Comparison of ENCODE assay signal across 18 cellular contexts in genomic region chr9:97473717-97474116, GRCh38. TPM values are rescaled to one million over a fixed set of nuclear protein-coding genes. Genes with fewer than 3 reads are reported as not detected.
A peak's percentile ranks its signal among the peaks of the same experiment; 100 is the strongest.
DNase-seq lines count a peak whose midpoint lies in the region; ATAC-seq and TF ChIP-seq lines count a peak whose summit lies in the region.
"Had no signal": no experiment of that assay in that cellular context is flagged by ENCODE, and none has a peak within 500 bp of the region (broad histone marks: within the 10 kb centered on the region; RNA-seq: fewer than 3 reads in every experiment).

No MANE protein-coding gene starts in this region.

- no peak for DNase-seq in left ventricle myocardium superior
- no peak for DNase-seq in left ventricle myocardium inferior
- DNase-seq in fibroblast of villous mesenchyme (ENCODE audit: low read depth) = peak; percentile 30
- peak; percentile 58 to 72 for DNase-seq in gastrocnemius medialis
- DNase-seq in colonic mucosa = no peak
- DNase-seq in SHP77 (lab: John Stamatoyannopoulos, UW) = no peak
- DNase-seq: KG1, NCI-H1105, NCI-H146, NCI-H2029, NCI-H2227 treated with DMSO at 0.1 percent for 48 hours, NCI-H510A, SW 1271 had no signal

- ATAC-seq in left ventricle myocardium superior (peak; percentile 62), gastrocnemius medialis (peak; percentile 92 to 94), HG02759 (IDR thresholded peaks at IDR 0.05; ENCODE audit: unreplicated experiment) (no peak)
- ATAC-seq: GM23338, Panc1 had no signal

- TF ChIP-seq CTCF in left ventricle myocardium inferior (IDR thresholded peaks at IDR 0.05; ENCODE audit: borderline replicate concordance) = no peak
- no peak for TF ChIP-seq CTCF in fibroblast of villous mesenchyme (IDR thresholded peaks at IDR 0.05; ENCODE audit: insufficient read depth, low read depth, low read length)
- TF ChIP-seq CTCF in gastrocnemius medialis (IDR thresholded peaks at IDR 0.05 in 4 of 5, conservative IDR thresholded peaks at IDR 0.05 in 1 of 5) = no peak
- TF ChIP-seq CTCF in colonic mucosa (IDR thresholded peaks at IDR 0.05) = no peak

- no peak for TF ChIP-seq POLR2A in gastrocnemius medialis (IDR thresholded peaks at IDR 0.05)

- H3K4me3 ChIP-seq in left ventricle myocardium inferior (no peak overlapping the region), fibroblast of villous mesenchyme (ENCODE audit: low read depth, low read length) (no peak overlapping the region), gastrocnemius medialis (no peak overlapping the region), colonic mucosa (no peak overlapping the region)
- H3K4me3 ChIP-seq: GM23338, HAP-1 had no signal

- peaks cover 31% of the 10 kb centered on the region for H3K36me3 ChIP-seq in left ventricle myocardium inferior
- no peaks in the 10 kb centered on the region for H3K36me3 ChIP-seq in gastrocnemius medialis
- peaks cover 4% of the 10 kb centered on the region for H3K36me3 ChIP-seq in colonic mucosa
- H3K36me3 ChIP-seq: HAP-1 had no signal

- H3K9me3 ChIP-seq in left ventricle myocardium inferior (replicated peaks) (no peaks in the 10 kb centered on the region), gastrocnemius medialis (no peaks in the 10 kb centered on the region), colonic mucosa (no peaks in the 10 kb centered on the region)
- H3K9me3 ChIP-seq: HAP-1 had no signal

- H3K27me3 ChIP-seq in left ventricle myocardium inferior (ENCODE audit: low read depth) (no peaks in the 10 kb centered on the region), gastrocnemius medialis (no peaks in the 10 kb centered on the region), colonic mucosa (no peaks in the 10 kb centered on the region)

- H3K4me1 ChIP-seq in left ventricle myocardium inferior = peaks cover 19% of the 10 kb centered on the region
- peaks cover 7 to 26% of the 10 kb centered on the region in 2 donors for H3K4me1 ChIP-seq in gastrocnemius medialis
- no peaks in the 10 kb centered on the region for H3K4me1 ChIP-seq in colonic mucosa

- in situ Hi-C loops in gastrocnemius medialis (cut with MboI; ENCODE audit: low sequenced_read_pairs in 4 of 4) = loop anchor here in 1 of 4 donors (25.0 kb wide), 1 partner anchor 439 kb away; the partner anchor contains the start of gene TRMO

- intact Hi-C loops in left ventricle myocardium superior (cut with micrococcal nuclease) (loop anchor here (5.0 kb wide), 1 partner anchor 129 kb away; no protein-coding TSS in a partner anchor), left ventricle myocardium inferior (cut with micrococcal nuclease) (no loop called here), gastrocnemius medialis (cut with DNase I; ENCODE audit: low total_unique reads) (loop anchor here (5.0 kb wide), 1 partner anchor 224 kb away; the partner anchor contains the start of gene XPA), colonic mucosa (cut with DNase I) (no loop called here)

- H3K27ac ChIP-seq in left ventricle myocardium inferior (replicated peaks) (no peak overlapping the region), gastrocnemius medialis (peak overlapping the region; percentile 10 to 68 (median 52)), colonic mucosa (no peak overlapping the region)
- H3K27ac ChIP-seq: HL-60 had no signal

- no peak overlapping the region for H3K9ac ChIP-seq in colonic mucosa (ENCODE audit: low read depth in 2 of 2, low read length in 2 of 2)

RNA-seq across cellular contexts. Expression of gene TMOD1, which starts 27.7 kb away (rescaled TPM):
- total RNA-seq in left ventricle myocardium superior (205 TPM), left ventricle myocardium inferior (186 TPM), fibroblast of villous mesenchyme (0.43 and 0.97 TPM in 2 replicates), gastrocnemius medialis (100 to 1,000 TPM in 3 of 4 donors, 10 to 100 TPM in 1; 82.3 to 202 (median 175) TPM), colonic mucosa (1 to 10 TPM; 1.0 to 4.9 TPM)

Comparison
In these comparisons a context has a peak if more than half of its experiments do, and no peak if none do; other contexts are left out.
1. intact Hi-C loops: an anchor here in left ventricle myocardium superior (5.0 kb wide) and gastrocnemius medialis (5.0 kb wide); none called in left ventricle myocardium inferior and colonic mucosa.
2. DNase-seq: peak in fibroblast of villous mesenchyme (single experiment) and gastrocnemius medialis (2 of 2); none in left ventricle myocardium superior (single experiment), left ventricle myocardium inferior (single experiment), colonic mucosa (single experiment) and SHP77 (0 of 2).
3. H3K27ac ChIP-seq: peak in gastrocnemius medialis (4 of 4); none in left ventricle myocardium inferior (single experiment) and colonic mucosa (single experiment).
4. RNA of gene TMOD1, which starts 27.7 kb away (total RNA-seq): 205 TPM in left ventricle myocardium superior (single experiment), 82.3 to 202 TPM in gastrocnemius medialis and 186 TPM in left ventricle myocardium inferior (single experiment); 1.0 to 4.9 TPM in colonic mucosa and 0.43 to 0.97 TPM in fibroblast of villous mesenchyme; every median in the first group is over 10 times any median in the second.